In the genomic region with DNA sequence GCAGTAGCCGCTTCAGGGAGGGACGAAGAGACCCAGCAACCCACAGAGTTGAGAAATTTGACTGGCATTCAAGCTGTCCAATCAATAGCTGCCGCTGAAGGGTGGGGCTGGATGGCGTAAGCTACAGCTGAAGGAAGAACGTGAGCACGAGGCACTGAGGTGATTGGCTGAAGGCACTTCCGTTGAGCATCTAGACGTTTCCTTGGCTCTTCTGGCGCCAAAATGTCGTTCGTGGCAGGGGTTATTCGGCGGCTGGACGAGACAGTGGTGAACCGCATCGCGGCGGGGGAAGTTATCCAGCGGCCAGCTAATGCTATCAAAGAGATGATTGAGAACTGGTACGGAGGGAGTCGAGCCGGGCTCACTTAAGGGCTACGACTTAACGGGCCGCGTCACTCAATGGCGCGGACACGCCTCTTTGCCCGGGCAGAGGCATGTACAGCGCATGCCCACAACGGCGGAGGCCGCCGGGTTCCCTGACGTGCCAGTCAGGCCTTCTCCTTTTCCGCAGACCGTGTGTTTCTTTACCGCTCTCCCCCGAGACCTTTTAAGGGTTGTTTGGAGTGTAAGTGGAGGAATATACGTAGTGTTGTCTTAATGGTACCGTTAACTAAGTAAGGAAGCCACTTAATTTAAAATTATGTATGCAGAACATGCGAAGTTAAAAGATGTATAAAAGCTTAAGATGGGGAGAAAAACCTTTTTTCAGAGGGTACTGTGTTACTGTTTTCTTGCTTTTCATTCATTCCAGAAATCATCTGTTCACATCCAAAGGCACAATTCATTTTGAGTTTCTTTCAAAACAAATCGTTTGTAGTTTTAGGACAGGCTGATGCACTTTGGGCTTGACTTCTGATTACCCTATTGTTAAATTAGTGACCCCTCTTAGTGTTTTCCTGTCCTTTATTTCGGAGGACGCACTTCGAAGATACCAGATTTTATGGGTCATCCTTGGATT, we compare ENCODE assay signal across 8 cellular contexts. TPM values are rescaled to one million over a fixed set of nuclear protein-coding genes. Genes with fewer than 3 reads are reported as not detected.
DNase-seq lines count a peak whose midpoint lies in the region; ATAC-seq and TF ChIP-seq lines count a peak whose summit lies in the region.

A gene (plus strand): TSS at position 193 of the 958 bp plus-strand sequence. CDS start 30 bp downstream, at position 223.

- H3K27me3 ChIP-seq in Panc1 (ENCODE audit: control insufficient read depth, insufficient read depth, low read length), result no peaks in the 10 kb centered on the region
- no peaks in the 10 kb centered on the region for H3K27me3 ChIP-seq in adrenal gland
- no peaks in the 10 kb centered on the region for H3K27me3 ChIP-seq in right cardiac atrium (ENCODE audit: control insufficient read depth, insufficient read depth)

- intact Hi-C loops in Panc1 (cut with micrococcal nuclease; ENCODE audit: unreplicated experiment), result no loop called here
- intact Hi-C loops in adrenal gland (cut with DNase I), result no loop called here
- intact Hi-C loops in right cardiac atrium (cut with DNase I), result no loop called here

- H3K9me3 ChIP-seq in Panc1 (ENCODE audit: control insufficient read depth, insufficient read depth, low read depth, low read length) (no peaks in the 10 kb centered on the region), adrenal gland (replicated peaks in 1 of 3) (no peaks in the 10 kb centered on the region), right cardiac atrium (ENCODE audit: control insufficient read depth, low read length) (no peaks in the 10 kb centered on the region)

- TF ChIP-seq CTCF in GM12865 (IDR thresholded peaks at IDR 0.05; ENCODE audit: insufficient read depth, low read depth, low read length, missing control alignments), result no peak
- no peak for TF ChIP-seq CTCF in Panc1 (IDR thresholded peaks at IDR 0.05)
- no peak for TF ChIP-seq CTCF in adrenal gland (IDR thresholded peaks at IDR 0.05)
- TF ChIP-seq CTCF in retinal pigment epithelial cell (conservative IDR thresholded peaks at IDR 0.05; ENCODE audit: low read depth, low read length), result no peak

- CTCF ChIA-PET in Panc1 (lab: Charles Lee), result interaction anchor here (0.5 to 0.6 kb wide), 2 partner anchors 17 to 303 kb away, joined by 4 to 12 read pairs; no protein-coding TSS in a partner anchor

- TSS peak; percentile 93 for BruUV-seq in Panc1 (replicated peaks; lab: Mats Ljungman, UMichigan)

- in situ Hi-C loops in Panc1 (cut with HindIII; ENCODE audit: low pct_unique_long_range_greater_than_20kb, low sequenced_read_pairs), result no loop called here

- TF ChIP-seq POLR2A in adrenal gland (IDR thresholded peaks at IDR 0.05), result peak; percentile 68 to 87

- DNase-seq in GM12865 (ENCODE audit: low read depth) (peak; percentile 100), Panc1 (ENCODE audit: low read depth, low spot score) (peak; percentile 100), adrenal gland (peak; percentile 96 to 100 (median 100)), right cardiac atrium (peak; percentile 96 to 98 (median 97)), retinal pigment epithelial cell (ENCODE audit: low read depth) (peak; percentile 100), midbrain (lab: John Stamatoyannopoulos, UW) (no peak), NCI-H1694 (lab: John Stamatoyannopoulos, UW) (no peak)

- POLR2A ChIA-PET in Panc1 (lab: Charles Lee), result interaction anchor here (0.7 to 0.8 kb wide), 2 partner anchors 141 to 699 kb away, joined by 3 to 6 read pairs; no protein-coding TSS in a partner anchor

- peaks cover 21% of the 10 kb centered on the region for H3K4me1 ChIP-seq in Panc1 (ENCODE audit: control insufficient read depth, insufficient read depth, low read length)
- peaks cover 23 to 44% of the 10 kb centered on the region in 2 donors for H3K4me1 ChIP-seq in adrenal gland (replicated peaks in 1 of 2)
- H3K4me1 ChIP-seq in right cardiac atrium (ENCODE audit: control insufficient read depth, insufficient read depth, low read length), result no peaks in the 10 kb centered on the region

- 1 to 2% (median 2%) methylated on average over 19 to 47 of the region's 47 CpGs for WGBS in adrenal gland, 4 donors
- WGBS in right cardiac atrium, result 1% methylated on average over 47 of the region's 47 CpGs

- H3K36me3 ChIP-seq in Panc1 (ENCODE audit: control insufficient read depth, insufficient read depth, low read length), result peaks cover 26% of the 10 kb centered on the region
- peaks cover 0 to 30% of the 10 kb centered on the region in 2 donors for H3K36me3 ChIP-seq in adrenal gland (replicated peaks in 1 of 2)

- peak; percentile 92 for ATAC-seq in HG02642 (IDR thresholded peaks at IDR 0.05; ENCODE audit: poor library complexity, unreplicated experiment)
- ATAC-seq in Panc1, result peak; percentile 96
- ATAC-seq in right cardiac atrium, result peak; percentile 97

- H3K4me3 ChIP-seq in GM12865 (ENCODE audit: low read depth, low read length), result peak within 1 kb of the TSS; percentile 88
- peak within 1 kb of the TSS; percentile 92 to 99 for H3K4me3 ChIP-seq in Panc1 (ENCODE audit: low read depth in 2 of 2, low read length in 2 of 2)
- peak within 1 kb of the TSS in 3 of 4 donors; percentile 12 to 74 (median 64) for H3K4me3 ChIP-seq in adrenal gland
- peak within 1 kb of the TSS; percentile 78 for H3K4me3 ChIP-seq in right cardiac atrium (ENCODE audit: low read length)
- peak within 1 kb of the TSS; percentile 90 for H3K4me3 ChIP-seq in retinal pigment epithelial cell (ENCODE audit: low read length)

- H3K27ac ChIP-seq in Panc1 (ENCODE audit: low read length) (peak within 1 kb of the TSS; percentile 97), adrenal gland (peak within 1 kb of the TSS; percentile 81 to 100 (median 99)), right cardiac atrium (ENCODE audit: low read length) (peak within 1 kb of the TSS; percentile 99)

RNA-seq across cellular contexts. Expression of the gene that starts here (rescaled TPM):
- 28.5 TPM for total RNA-seq in Panc1 (2021; ENCODE audit: unreplicated experiment)
- 23.0 TPM for polyA plus RNA-seq in Panc1 (2012; ENCODE audit: insufficient read length)
- total RNA-seq in adrenal gland, result 100 to 1,000 TPM in 1 of 8 donors, 10 to 100 TPM in 7; 27.8 to 111 (median 33.3) TPM
- polyA plus RNA-seq in adrenal gland, result 10 to 100 TPM; 17.2 to 77.6 (median 19.7) TPM
- total RNA-seq in right cardiac atrium, result 10 to 100 TPM; 33.0 to 38.9 (median 37.1) TPM
- polyA plus RNA-seq in right cardiac atrium, result 27.8 TPM

Comparison
In these comparisons a context has a peak if more than half of its experiments do, and no peak if none do; other contexts are left out.
1. DNase-seq: peak in GM12865 (single experiment), Panc1 (single experiment), adrenal gland (7 of 7), right cardiac atrium (3 of 3) and retinal pigment epithelial cell (single experiment); none in midbrain (single experiment) and NCI-H1694 (single experiment).
2. Peak in every context shown above with its lines, with median percentiles within 50 percentile points of each other: H3K4me3 ChIP-seq, ATAC-seq and H3K27ac ChIP-seq.